ENCODE assay signal across 1 cellular context in genomic region chr6:16236648-16237199, GRCh38.
TF ChIP-seq lines count a peak whose summit lies in the region.

No MANE protein-coding gene starts in this region.

TF ChIP-seq in K562, 482 proteins besides CTCF, POLR2A, EP300 and RAD21 (continued from another document):
- TF ChIP-seq, protein P1, sequence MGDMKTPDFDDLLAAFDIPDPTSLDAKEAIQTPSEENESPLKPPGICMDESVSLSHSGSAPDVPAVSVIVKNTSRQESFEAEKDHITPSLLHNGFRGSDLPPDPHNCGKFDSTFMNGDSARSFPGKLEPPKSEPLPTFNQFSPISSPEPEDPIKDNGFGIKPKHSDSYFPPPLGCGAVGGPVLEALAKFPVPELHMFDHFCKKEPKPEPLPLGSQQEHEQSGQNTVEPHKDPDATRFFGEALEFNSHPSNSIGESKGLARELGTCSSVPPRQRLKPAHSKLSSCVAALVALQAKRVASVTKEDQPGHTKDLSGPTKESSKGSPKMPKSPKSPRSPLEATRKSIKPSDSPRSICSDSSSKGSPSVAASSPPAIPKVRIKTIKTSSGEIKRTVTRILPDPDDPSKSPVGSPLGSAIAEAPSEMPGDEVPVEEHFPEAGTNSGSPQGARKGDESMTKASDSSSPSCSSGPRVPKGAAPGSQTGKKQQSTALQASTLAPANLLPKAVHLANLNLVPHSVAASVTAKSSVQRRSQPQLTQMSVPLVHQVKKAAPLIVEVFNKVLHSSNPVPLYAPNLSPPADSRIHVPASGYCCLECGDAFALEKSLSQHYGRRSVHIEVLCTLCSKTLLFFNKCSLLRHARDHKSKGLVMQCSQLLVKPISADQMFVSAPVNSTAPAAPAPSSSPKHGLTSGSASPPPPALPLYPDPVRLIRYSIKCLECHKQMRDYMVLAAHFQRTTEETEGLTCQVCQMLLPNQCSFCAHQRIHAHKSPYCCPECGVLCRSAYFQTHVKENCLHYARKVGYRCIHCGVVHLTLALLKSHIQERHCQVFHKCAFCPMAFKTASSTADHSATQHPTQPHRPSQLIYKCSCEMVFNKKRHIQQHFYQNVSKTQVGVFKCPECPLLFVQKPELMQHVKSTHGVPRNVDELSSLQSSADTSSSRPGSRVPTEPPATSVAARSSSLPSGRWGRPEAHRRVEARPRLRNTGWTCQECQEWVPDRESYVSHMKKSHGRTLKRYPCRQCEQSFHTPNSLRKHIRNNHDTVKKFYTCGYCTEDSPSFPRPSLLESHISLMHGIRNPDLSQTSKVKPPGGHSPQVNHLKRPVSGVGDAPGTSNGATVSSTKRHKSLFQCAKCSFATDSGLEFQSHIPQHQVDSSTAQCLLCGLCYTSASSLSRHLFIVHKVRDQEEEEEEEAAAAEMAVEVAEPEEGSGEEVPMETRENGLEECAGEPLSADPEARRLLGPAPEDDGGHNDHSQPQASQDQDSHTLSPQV (IDR thresholded peaks at IDR 0.05): peak; percentile 67
- 0 out of 2 replicates have a peak, but pooled peaks have one; percentile 8 for TF ChIP-seq KLF6 (CRISPR knock-in tag; IDR thresholded peaks at IDR 0.05; ENCODE audit: borderline replicate concordance)
- no peak for TF ChIP-seq NCOA1 (IDR thresholded peaks at IDR 0.05; ENCODE audit: low read depth)
- peak; percentile 11; the same call in 1 of the 2 replicates for TF ChIP-seq MYBL2 (IDR thresholded peaks at IDR 0.05; ENCODE audit: low read depth)
- TF ChIP-seq MYBL2 (CRISPR knock-in tag; IDR thresholded peaks at IDR 0.05; ENCODE audit: borderline replicate concordance): no peak
- TF ChIP-seq CREM (IDR thresholded peaks at IDR 0.05; ENCODE audit: low read depth): 0 out of 2 replicates have a peak, but pooled peaks have one; percentile 5
- TF ChIP-seq SIN3B (IDR thresholded peaks at IDR 0.05; ENCODE audit: low read depth): no peak
- TF ChIP-seq, protein P2, sequence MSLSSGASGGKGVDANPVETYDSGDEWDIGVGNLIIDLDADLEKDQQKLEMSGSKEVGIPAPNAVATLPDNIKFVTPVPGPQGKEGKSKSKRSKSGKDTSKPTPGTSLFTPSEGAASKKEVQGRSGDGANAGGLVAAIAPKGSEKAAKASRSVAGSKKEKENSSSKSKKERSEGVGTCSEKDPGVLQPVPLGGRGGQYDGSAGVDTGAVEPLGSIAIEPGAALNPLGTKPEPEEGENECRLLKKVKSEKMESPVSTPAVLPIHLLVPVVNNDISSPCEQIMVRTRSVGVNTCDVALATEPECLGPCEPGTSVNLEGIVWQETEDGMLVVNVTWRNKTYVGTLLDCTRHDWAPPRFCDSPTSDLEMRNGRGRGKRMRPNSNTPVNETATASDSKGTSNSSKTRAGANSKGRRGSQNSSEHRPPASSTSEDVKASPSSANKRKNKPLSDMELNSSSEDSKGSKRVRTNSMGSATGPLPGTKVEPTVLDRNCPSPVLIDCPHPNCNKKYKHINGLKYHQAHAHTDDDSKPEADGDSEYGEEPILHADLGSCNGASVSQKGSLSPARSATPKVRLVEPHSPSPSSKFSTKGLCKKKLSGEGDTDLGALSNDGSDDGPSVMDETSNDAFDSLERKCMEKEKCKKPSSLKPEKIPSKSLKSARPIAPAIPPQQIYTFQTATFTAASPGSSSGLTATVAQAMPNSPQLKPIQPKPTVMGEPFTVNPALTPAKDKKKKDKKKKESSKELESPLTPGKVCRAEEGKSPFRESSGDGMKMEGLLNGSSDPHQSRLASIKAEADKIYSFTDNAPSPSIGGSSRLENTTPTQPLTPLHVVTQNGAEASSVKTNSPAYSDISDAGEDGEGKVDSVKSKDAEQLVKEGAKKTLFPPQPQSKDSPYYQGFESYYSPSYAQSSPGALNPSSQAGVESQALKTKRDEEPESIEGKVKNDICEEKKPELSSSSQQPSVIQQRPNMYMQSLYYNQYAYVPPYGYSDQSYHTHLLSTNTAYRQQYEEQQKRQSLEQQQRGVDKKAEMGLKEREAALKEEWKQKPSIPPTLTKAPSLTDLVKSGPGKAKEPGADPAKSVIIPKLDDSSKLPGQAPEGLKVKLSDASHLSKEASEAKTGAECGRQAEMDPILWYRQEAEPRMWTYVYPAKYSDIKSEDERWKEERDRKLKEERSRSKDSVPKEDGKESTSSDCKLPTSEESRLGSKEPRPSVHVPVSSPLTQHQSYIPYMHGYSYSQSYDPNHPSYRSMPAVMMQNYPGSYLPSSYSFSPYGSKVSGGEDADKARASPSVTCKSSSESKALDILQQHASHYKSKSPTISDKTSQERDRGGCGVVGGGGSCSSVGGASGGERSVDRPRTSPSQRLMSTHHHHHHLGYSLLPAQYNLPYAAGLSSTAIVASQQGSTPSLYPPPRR (CRISPR knock-in tag; IDR thresholded peaks at IDR 0.05; ENCODE audit: borderline replicate concordance): peak; percentile 86
- TF ChIP-seq NONO (IDR thresholded peaks at IDR 0.05; ENCODE audit: low read depth in 2 of 2, low read length in 1 of 2): peak in 1 of 2 experiments; percentile 60; a peak in 1 of 4 replicates
- peak; percentile 61; the same call in 1 of the 2 replicates for TF ChIP-seq DPF2 (IDR thresholded peaks at IDR 0.05)
- TF ChIP-seq CCAR2 (IDR thresholded peaks at IDR 0.05; ENCODE audit: low read depth, low read length): no peak
- no peak for TF ChIP-seq ARID2 (IDR thresholded peaks at IDR 0.05)
- no peak for TF ChIP-seq LEF1 (IDR thresholded peaks at IDR 0.05)
- no peak for TF ChIP-seq MTA2 (IDR thresholded peaks at IDR 0.05; ENCODE audit: low read depth)
- peak; percentile 30; the same call in 1 of the 2 replicates for TF ChIP-seq ZNF324 (CRISPR knock-in tag; IDR thresholded peaks at IDR 0.05)
- peak; percentile 64; the same call in 1 of the 2 replicates for TF ChIP-seq SMARCA4 (IDR thresholded peaks at IDR 0.05)
- TF ChIP-seq HNRNPUL1 (IDR thresholded peaks at IDR 0.05; ENCODE audit: low read length): no peak
- 0 out of 2 replicates have a peak, but pooled peaks have one; percentile 45 for TF ChIP-seq PML (IDR thresholded peaks at IDR 0.05; ENCODE audit: low read length)
